In the genomic region with DNA sequence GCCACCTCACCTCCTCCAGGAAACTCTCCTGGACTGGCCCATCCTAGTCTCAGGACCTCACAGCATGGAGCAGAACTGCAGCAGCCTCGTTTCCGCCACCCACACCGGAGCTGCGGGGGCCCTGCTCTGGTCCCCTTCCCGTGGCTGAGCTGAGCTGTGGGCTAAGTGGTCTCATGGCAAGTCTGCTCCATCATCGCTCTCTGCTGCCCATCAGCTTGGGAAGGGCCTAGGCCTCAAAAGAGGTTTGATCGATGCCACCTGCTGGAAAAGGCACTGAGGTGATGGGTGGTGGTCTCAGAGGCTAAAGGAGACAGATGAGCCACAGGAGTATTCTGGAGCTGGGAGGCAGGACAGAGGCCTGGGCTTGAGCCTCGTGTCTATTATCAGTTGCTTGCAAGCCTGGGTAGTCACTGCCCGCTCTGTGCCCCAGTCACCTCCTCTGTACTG, we compare ENCODE assay signal across 1 cellular context.
TF ChIP-seq lines count a peak whose summit lies in the region.

No MANE protein-coding gene starts in this region.

TF ChIP-seq in IMR-90, 13 proteins besides CTCF, POLR2A, EP300 and RAD21 (continued from another document):
- TF ChIP-seq USF2 (IDR thresholded peaks at IDR 0.05; ENCODE audit: low read depth, low read length): no peak
